In genomic region chr5:168681556-168682183, GRCh38 we compare ENCODE assay signal across 13 cellular contexts.
DNase-seq lines count a peak whose midpoint lies in the region; ATAC-seq, FAIRE-seq and TF ChIP-seq lines count a peak whose summit lies in the region.
"Had no signal": no experiment of that assay in that cellular context is flagged by ENCODE, and none has a peak within 500 bp of the region (broad histone marks: within the 10 kb centered on the region; RNA-seq: fewer than 3 reads in every experiment).

No MANE protein-coding gene starts in this region.

- H2BK15ac ChIP-seq in H1 (ENCODE audit: low read length), result 0 out of 2 replicates have a peak overlapping the region, but pooled peaks have one; percentile 61

- no peak overlapping the region for H3K18ac ChIP-seq in H1 (ENCODE audit: extremely low read depth, low read length)

- POLR2A ChIA-PET in H1 (lab: Charles Lee; ENCODE audit: partially characterized antibody), result no interaction called here

- H3K27me3 ChIP-seq in H1 (replicated peaks in 1 of 4; ENCODE audit: control insufficient read depth in 3 of 4, extremely low read depth in 1 of 4, insufficient read depth in 3 of 4, low read length in 3 of 4), result no peaks in the 10 kb centered on the region
- H3K27me3 ChIP-seq in lower lobe of right lung (ENCODE audit: low read depth), result no peaks in the 10 kb centered on the region
- H3K27me3 ChIP-seq in transverse colon, result no peaks in the 10 kb centered on the region
- H3K27me3 ChIP-seq: vagina had no signal

- H3K14ac ChIP-seq in H1 (ENCODE audit: insufficient read length), result no peak overlapping the region

- H3K9ac ChIP-seq in H1 (replicated peaks in 1 of 4; ENCODE audit: extremely low read depth in 1 of 4, low read depth in 3 of 4, low read length in 3 of 4), result no peak overlapping the region

- TF ChIP-seq EP300 in H1 (IDR thresholded peaks at IDR 0.05; ENCODE audit: borderline replicate concordance in 1 of 2, low read depth in 2 of 2, low read length in 2 of 2), result no peak
- TF ChIP-seq EP300 in transverse colon (IDR thresholded peaks at IDR 0.05; ENCODE audit: low read depth), result no peak

- no peak overlapping the region for H4K8ac ChIP-seq in H1 (ENCODE audit: extremely low read depth, insufficient read depth, low read length)

- no peak overlapping the region for H3K27ac Mint-ChIP-seq in activated naive CD4-positive, alpha-beta T cell treated with anti-CD3 and anti-CD28 coated beads for 36 hours
- no peak overlapping the region for H3K27ac Mint-ChIP-seq in activated naive CD4-positive, alpha-beta T cell treated with anti-CD3 and anti-CD28 coated beads, Interleukin-2, amount 10 ng/mL, durations not matched to agents 7 days and 5 days
- H3K27ac Mint-ChIP-seq: IgD-negative memory B cell had no signal

- intact Hi-C loops in activated naive CD4-positive, alpha-beta T cell treated with anti-CD3 and anti-CD28 coated beads for 36 hours (cut with micrococcal nuclease), result no loop called here
- intact Hi-C loops in lower lobe of right lung (cut with DNase I) (no loop called here), transverse colon (cut with DNase I; ENCODE audit: low total_unique reads) (loop anchor here (10.0 kb wide), 1 partner anchor 453 kb away; no protein-coding TSS in a partner anchor)

- no peaks in the 10 kb centered on the region for H3K27me3 Mint-ChIP-seq in activated naive CD4-positive, alpha-beta T cell treated with anti-CD3 and anti-CD28 coated beads for 36 hours (ENCODE audit: low read depth)
- no peaks in the 10 kb centered on the region for H3K27me3 Mint-ChIP-seq in activated naive CD4-positive, alpha-beta T cell treated with anti-CD3 and anti-CD28 coated beads, Interleukin-2, amount 10 ng/mL, durations not matched to agents 7 days and 5 days

- DNase-seq in activated naive CD4-positive, alpha-beta T cell treated with anti-CD3 and anti-CD28 coated beads for 36 hours, result peak; percentile 22
- DNase-seq in activated naive CD4-positive, alpha-beta T cell treated with anti-CD3 and anti-CD28 coated beads, Interleukin-2, amount 10 ng/mL, durations not matched to agents 7 days and 5 days, result no peak
- DNase-seq in H1 (ENCODE audit: low read depth in 1 of 2, low spot score in 2 of 2) (no peak), lower lobe of right lung (no peak), transverse colon (no peak), NCI-H774 (lab: John Stamatoyannopoulos, UW) (no peak)
- no peak for DNase-seq in activated CD4-positive, CD25-positive, alpha-beta regulatory T cell treated with anti-CD3 and anti-CD28 coated beads, Interleukin-2, amount 50 U/mL, for 72 hours

- H2BK12ac ChIP-seq in H1 (ENCODE audit: low read depth, low read length), result no peak overlapping the region

- no peak overlapping the region for H3K27ac ChIP-seq in H1 (ENCODE audit: low read depth, low read length)
- H3K27ac ChIP-seq in lower lobe of right lung, result peak overlapping the region; percentile 3
- peak overlapping the region in 3 of 4 donors; percentile 0 to 18 (median 0) for H3K27ac ChIP-seq in transverse colon
- H3K27ac ChIP-seq: C4-2B, vagina had no signal

- H3K23ac ChIP-seq in H1 (ENCODE audit: insufficient read length), result no peak overlapping the region

- no peak overlapping the region for H2BK120ac ChIP-seq in H1 (replicated peaks; ENCODE audit: low read depth, low read length)

- no peaks in the 10 kb centered on the region for H3K79me1 ChIP-seq in H1 (ENCODE audit: low read depth, low read length)

- H3K4me1 ChIP-seq in H1 (replicated peaks in 1 of 4; ENCODE audit: control insufficient read depth in 3 of 4, insufficient read depth in 4 of 4, low read length in 3 of 4), result no peaks in the 10 kb centered on the region; a peak in 1 of 7 replicates
- peaks cover 5% of the 10 kb centered on the region for H3K4me1 ChIP-seq in lower lobe of right lung
- peaks cover 0 to 25% (median 6%) of the 10 kb centered on the region in 4 donors for H3K4me1 ChIP-seq in transverse colon

- no peak overlapping the region for H2AK5ac ChIP-seq in H1 (ENCODE audit: low read depth, low read length)

- H3K9me3 ChIP-seq in H1 (ENCODE audit: insufficient read depth in 2 of 2, low read depth in 1 of 2, low read length in 1 of 2) (no peaks in the 10 kb centered on the region), lower lobe of right lung (no peaks in the 10 kb centered on the region), transverse colon (no peaks in the 10 kb centered on the region)
- H3K9me3 ChIP-seq: HAP-1, vagina had no signal

- no peak overlapping the region for H3K4me3 Mint-ChIP-seq in activated naive CD4-positive, alpha-beta T cell treated with anti-CD3 and anti-CD28 coated beads for 36 hours
- H3K4me3 Mint-ChIP-seq in activated naive CD4-positive, alpha-beta T cell treated with anti-CD3 and anti-CD28 coated beads, Interleukin-2, amount 10 ng/mL, durations not matched to agents 7 days and 5 days, result no peak overlapping the region
- H3K4me3 Mint-ChIP-seq: IgD-negative memory B cell had no signal

- no peaks in the 10 kb centered on the region for H4K20me1 ChIP-seq in H1 (replicated peaks in 1 of 2; ENCODE audit: control insufficient read depth in 1 of 2, insufficient read depth in 2 of 2, low read length in 2 of 2)

- no peak overlapping the region for H3K4me2 ChIP-seq in H1 (ENCODE audit: insufficient read depth in 1 of 2, low read depth in 2 of 2, low read length in 2 of 2)

- in situ Hi-C loops in transverse colon (cut with MboI; ENCODE audit: low pct_ligation_motif_present in 1 of 4, low pct_unique_long_range_greater_than_20kb in 1 of 4, low sequenced_read_pairs in 3 of 4), result loop anchor here in 3 of 4 donors (25.0 kb wide), 3 partner anchors 606 to 906 kb away; partner anchors contain the start of gene SPDL1 (in 1 of the 3)

- H2AFZ ChIP-seq in H1 (ENCODE audit: low read length), result no peak overlapping the region

- H3K4me1 Mint-ChIP-seq in activated naive CD4-positive, alpha-beta T cell treated with anti-CD3 and anti-CD28 coated beads for 36 hours (ENCODE audit: low read depth), result peaks cover 12% of the 10 kb centered on the region
- H3K4me1 Mint-ChIP-seq in activated naive CD4-positive, alpha-beta T cell treated with anti-CD3 and anti-CD28 coated beads, Interleukin-2, amount 10 ng/mL, durations not matched to agents 7 days and 5 days, result peaks cover 14% of the 10 kb centered on the region

- H4K5ac ChIP-seq in H1 (ENCODE audit: insufficient read length, low read depth, low read length), result no peak overlapping the region

- H2BK20ac ChIP-seq in H1 (ENCODE audit: low read length), result no peak overlapping the region

- H4K91ac ChIP-seq in H1 (replicated peaks; ENCODE audit: insufficient read length, low read length), result no peak overlapping the region

- H3K36me3 Mint-ChIP-seq in activated naive CD4-positive, alpha-beta T cell treated with anti-CD3 and anti-CD28 coated beads for 36 hours (ENCODE audit: low read depth), result no peaks in the 10 kb centered on the region
- H3K36me3 Mint-ChIP-seq in activated naive CD4-positive, alpha-beta T cell treated with anti-CD3 and anti-CD28 coated beads, Interleukin-2, amount 10 ng/mL, durations not matched to agents 7 days and 5 days, result no peaks in the 10 kb centered on the region
- H3K36me3 Mint-ChIP-seq: IgD-negative memory B cell had no signal

- WGBS in H1 (ENCODE audit: extremely low coverage in 1 of 2, insufficient coverage in 1 of 2, insufficient read length in 1 of 2, insufficient replicate concordance in 2 of 2, low coverage in 1 of 2, low lambda C conversion rate in 2 of 2, missing lambda C conversion rate in 1 of 2), 2 experiments, result 74% methylated on average over 4 of the region's 4 CpGs; no CpG with 5 or more reads in 1 of the 2 experiments
- 60 to 88% methylated on average over 1 to 4 of the region's 4 CpGs for WGBS in transverse colon (ENCODE audit: low coverage in 1 of 2), 2 donors

- no peaks in the 10 kb centered on the region for H3K79me2 ChIP-seq in H1 (ENCODE audit: control insufficient read depth in 1 of 2, insufficient read depth in 2 of 2, low read length in 2 of 2)

- H3K23me2 ChIP-seq in H1 (ENCODE audit: low read depth, low read length), result no peaks in the 10 kb centered on the region

- H3K4ac ChIP-seq in H1 (replicated peaks; ENCODE audit: insufficient read length, low read depth, low read length), result no peak overlapping the region

- peaks cover 2% of the 10 kb centered on the region for H3K9me3 Mint-ChIP-seq in activated naive CD4-positive, alpha-beta T cell treated with anti-CD3 and anti-CD28 coated beads for 36 hours
- no peaks in the 10 kb centered on the region for H3K9me3 Mint-ChIP-seq in activated naive CD4-positive, alpha-beta T cell treated with anti-CD3 and anti-CD28 coated beads, Interleukin-2, amount 10 ng/mL, durations not matched to agents 7 days and 5 days
- H3K9me3 Mint-ChIP-seq: IgD-negative memory B cell had no signal

- peak; percentile 42 to 65 for ATAC-seq in lower lobe of right lung
- ATAC-seq in GM18520 (IDR thresholded peaks at IDR 0.05; ENCODE audit: unreplicated experiment), result no peak

- no peak overlapping the region for H3K56ac ChIP-seq in H1 (replicated peaks; ENCODE audit: insufficient read length, low read depth, low read length)

- CTCF ChIA-PET in activated naive CD4-positive, alpha-beta T cell treated with anti-CD3 and anti-CD28 coated beads for 36 hours (lab: Charles Lee), result interaction anchor here (0.7 to 1.2 kb wide), 4 partner anchors 23 to 899 kb away, joined by 3 to 5 read pairs (median 4); no protein-coding TSS in a partner anchor
- CTCF ChIA-PET in activated naive CD4-positive, alpha-beta T cell treated with anti-CD3 and anti-CD28 coated beads, Interleukin-2, amount 10 ng/mL, durations not matched to agents 7 days and 5 days (lab: Charles Lee), result interaction anchor here (1.2 to 3.5 kb wide), 3 partner anchors 9 to 898 kb away, joined by 4 to 11 read pairs (median 6); no protein-coding TSS in a partner anchor
- CTCF ChIA-PET in H1 (lab: Charles Lee; ENCODE audit: partially characterized antibody), result interaction anchor here (0.6 to 5.4 kb wide), 13 partner anchors 8 to 882 kb away, joined by 3 to 18 read pairs (median 4); no protein-coding TSS in a partner anchor

- FAIRE-seq in H1 (lab: Jason Lieb, UNC), result no peak
- FAIRE-seq: islet of Langerhans had no signal

- TF ChIP-seq CTCF in H1 (IDR thresholded peaks at IDR 0.05; ENCODE audit: control extremely low read depth in 1 of 3, insufficient read depth in 1 of 3, low read depth in 1 of 3, low read length in 3 of 3) (peak in 1 of 3 experiments; percentile 18; a peak in 1 of 4 replicates), lower lobe of right lung (IDR thresholded peaks at IDR 0.05) (no peak), transverse colon (IDR thresholded peaks at IDR 0.05) (no peak)

- TF ChIP-seq POLR2A in H1 (IDR thresholded peaks at IDR 0.05; ENCODE audit: control extremely low read depth in 1 of 2, low read depth in 2 of 2, low read length in 2 of 2), result no peak
- no peak for TF ChIP-seq POLR2A in transverse colon (IDR thresholded peaks at IDR 0.05)

- TF ChIP-seq RAD21 in H1 (IDR thresholded peaks at IDR 0.05 in 1 of 2, conservative IDR thresholded peaks at IDR 0.05 in 1 of 2; ENCODE audit: low read depth in 2 of 2, low read length in 2 of 2), result peak in 1 of 2 experiments; percentile 27; a peak in 1 of 4 replicates

- no peak overlapping the region for H3K4me3 ChIP-seq in H1 (ENCODE audit: extremely low read depth in 1 of 4, insufficient read depth in 2 of 4, low read depth in 3 of 4, low read length in 4 of 4)
- H3K4me3 ChIP-seq in lower lobe of right lung, result no peak overlapping the region
- H3K4me3 ChIP-seq in transverse colon, result no peak overlapping the region
- H3K4me3 ChIP-seq: HAP-1, vagina had no signal

- no peak overlapping the region for H2BK5ac ChIP-seq in H1 (ENCODE audit: low read depth, low read length)

- H3K36me3 ChIP-seq in H1 (ENCODE audit: control insufficient read depth in 2 of 4, insufficient read depth in 4 of 4, low read length in 3 of 4) (no peaks in the 10 kb centered on the region), lower lobe of right lung (no peaks in the 10 kb centered on the region), transverse colon (no peaks in the 10 kb centered on the region)
- H3K36me3 ChIP-seq: HAP-1, vagina had no signal
